In genomic region chr7:1647961-1648631, GRCh38 we compare ENCODE assay signal across 15 cellular contexts. TPM values are rescaled to one million over a fixed set of nuclear protein-coding genes. Genes with fewer than 3 reads are reported as not detected.
DNase-seq lines count a peak whose midpoint lies in the region; ATAC-seq and TF ChIP-seq lines count a peak whose summit lies in the region.
"Had no signal": no experiment of that assay in that cellular context is flagged by ENCODE, and none has a peak within 500 bp of the region (broad histone marks: within the 10 kb centered on the region; RNA-seq: fewer than 3 reads in every experiment).

No MANE protein-coding gene starts in this region.

- H2AFZ ChIP-seq in neuronal stem cell (ENCODE audit: low read length) = peak overlapping the region; percentile 71

- H3K4me2 ChIP-seq in BLaER1 treated with 17β-estradiol and CSF1 and Interleukin-3, amounts not matched to agents 10 nM and 100 nM = peak overlapping the region; percentile 82 to 99 (median 87)
- no peak overlapping the region for H3K4me2 ChIP-seq in neuronal stem cell (ENCODE audit: insufficient read depth, low read length, poor library complexity, severe bottlenecking)

- peak overlapping the region; percentile 85 for H3K18ac ChIP-seq in neuronal stem cell (ENCODE audit: low read length)

- no peak overlapping the region for H2BK120ac ChIP-seq in neuronal stem cell (ENCODE audit: low read depth, low read length)

- H3K27me3 ChIP-seq in BLaER1 treated with 17β-estradiol and CSF1 and Interleukin-3, amounts not matched to agents 10 nM and 100 nM = peaks cover 0 to 53% (median 0%) of the 10 kb centered on the region in 11 experiments; a peak in 7 of 22 replicates
- H3K27me3 ChIP-seq in neuronal stem cell (ENCODE audit: control insufficient read depth in 3 of 3, insufficient read depth in 3 of 3, low read depth in 1 of 3, low read length in 3 of 3) = peaks cover 0 to 16% (median 0%) of the 10 kb centered on the region in 3 experiments
- peaks cover 32% of the 10 kb centered on the region for H3K27me3 ChIP-seq in transverse colon
- H3K27me3 ChIP-seq: thyroid gland had no signal

- in situ Hi-C loops in transverse colon (cut with MboI; ENCODE audit: low pct_ligation_motif_present in 1 of 4, low pct_unique_long_range_greater_than_20kb in 1 of 4, low sequenced_read_pairs in 3 of 4) = no loop called here

- H3K4me3 Mint-ChIP-seq in progenitor cell of endocrine pancreas (ENCODE audit: low read depth) = no peak overlapping the region
- H3K4me3 Mint-ChIP-seq: activated B cell treated with CpG ODN at 0.5 μM for 24 hours; central memory CD8-positive, alpha-beta T cell; IgD-negative memory B cell had no signal

- peaks cover 0 to 55% (median 0%) of the 10 kb centered on the region in 11 experiments; a peak in 5 of 22 replicates for H4K20me1 ChIP-seq in BLaER1 treated with 17β-estradiol and CSF1 and Interleukin-3, amounts not matched to agents 10 nM and 100 nM

- H4K91ac ChIP-seq in neuronal stem cell (ENCODE audit: low read depth, low read length, poor library complexity) = no peak overlapping the region

- peak overlapping the region; percentile 78 for H2BK12ac ChIP-seq in neuronal stem cell (ENCODE audit: low read length)

- peak overlapping the region; percentile 81 for H3K23ac ChIP-seq in neuronal stem cell (ENCODE audit: low read depth, low read length, poor library complexity)

- no peaks in the 10 kb centered on the region for H3K4me1 Mint-ChIP-seq in progenitor cell of endocrine pancreas (ENCODE audit: low read depth)
- H3K4me1 Mint-ChIP-seq: activated B cell treated with CpG ODN at 0.5 μM for 24 hours; central memory CD8-positive, alpha-beta T cell had no signal

- no peaks in the 10 kb centered on the region for H3K36me3 Mint-ChIP-seq in progenitor cell of endocrine pancreas (ENCODE audit: insufficient read depth)
- H3K36me3 Mint-ChIP-seq: IgD-negative memory B cell had no signal

- H3K9ac ChIP-seq in BLaER1 treated with 17β-estradiol and CSF1 and Interleukin-3, amounts not matched to agents 10 nM and 100 nM = peak overlapping the region in 8 of 11 experiments; percentile 17 to 74 (median 54); a peak in 13 of 22 replicates
- H3K9ac ChIP-seq in neuronal stem cell (ENCODE audit: low read depth, low read length, poor library complexity) = peak overlapping the region; percentile 63

- no peak overlapping the region for H3K27ac Mint-ChIP-seq in progenitor cell of endocrine pancreas
- H3K27ac Mint-ChIP-seq: activated B cell treated with CpG ODN at 0.5 μM for 24 hours, IgD-negative memory B cell had no signal

- H3K4me1 ChIP-seq in BLaER1 treated with 17β-estradiol and CSF1 and Interleukin-3, amounts not matched to agents 10 nM and 100 nM = peaks cover 34 to 92% (median 86%) of the 10 kb centered on the region in 10 experiments
- H3K4me1 ChIP-seq in neuronal stem cell (ENCODE audit: control insufficient read depth in 2 of 2, insufficient read depth in 1 of 2, low read depth in 1 of 2, low read length in 2 of 2) = peaks cover 9 to 24% of the 10 kb centered on the region in 2 donors
- no peaks in the 10 kb centered on the region for H3K4me1 ChIP-seq in transverse colon
- H3K4me1 ChIP-seq: thyroid gland had no signal

- intact Hi-C loops in Right ventricle myocardium inferior (cut with DNase I) (loop anchor here (5.0 kb wide), 1 partner anchor 71 kb away; no protein-coding TSS in a partner anchor), transverse colon (cut with DNase I; ENCODE audit: low total_unique reads) (no loop called here)

- TF ChIP-seq EP300 in transverse colon (IDR thresholded peaks at IDR 0.05; ENCODE audit: low read depth) = no peak

- H3K9me3 ChIP-seq in BLaER1 treated with 17β-estradiol and CSF1 and Interleukin-3, amounts not matched to agents 10 nM and 100 nM (replicated peaks in 1 of 11) = no peaks in the 10 kb centered on the region
- H3K9me3 ChIP-seq in neuronal stem cell (replicated peaks in 1 of 2; ENCODE audit: control insufficient read depth in 2 of 2, insufficient read depth in 1 of 2, low read depth in 1 of 2, low read length in 2 of 2) (no peaks in the 10 kb centered on the region), transverse colon (no peaks in the 10 kb centered on the region)
- H3K9me3 ChIP-seq: thyroid gland had no signal

- peak overlapping the region; percentile 63 for H3K14ac ChIP-seq in neuronal stem cell (ENCODE audit: low read length)

- no peaks in the 10 kb centered on the region for H3K9me3 Mint-ChIP-seq in progenitor cell of endocrine pancreas (ENCODE audit: low read depth)
- H3K9me3 Mint-ChIP-seq: activated B cell treated with CpG ODN at 0.5 μM for 24 hours; central memory CD8-positive, alpha-beta T cell; IgD-negative memory B cell had no signal

- WGBS in neuronal stem cell (ENCODE audit: extremely low coverage in 2 of 2, insufficient read length in 2 of 2, insufficient replicate concordance in 1 of 2), 2 donors = no CpG with 5 or more reads among the region's 31 CpGs
- WGBS in transverse colon (ENCODE audit: low coverage in 1 of 2), 2 donors = 56% methylated on average over 31 of the region's 31 CpGs; no CpG with 5 or more reads in 1 of the 2 donors

- peak overlapping the region; percentile 91 for H2AK5ac ChIP-seq in neuronal stem cell (ENCODE audit: low read depth, low read length)

- H3K4me3 ChIP-seq in BLaER1 treated with 17β-estradiol and CSF1 and Interleukin-3, amounts not matched to agents 10 nM and 100 nM = peak overlapping the region in 6 of 10 experiments; percentile 14 to 58 (median 32); a peak in 8 of 20 replicates
- H3K4me3 ChIP-seq in neuronal stem cell (ENCODE audit: low read length in 2 of 2) (peak overlapping the region in 1 of 2 donors; percentile 18), transverse colon (no peak overlapping the region)
- H3K4me3 ChIP-seq: thyroid gland had no signal

- ATAC-seq in SK-N-SH treated with all-trans-retinoic acid at 6 μM for 48 hours (peak; percentile 45), Right ventricle myocardium inferior (peak; percentile 91), HG02973 (IDR thresholded peaks at IDR 0.05; ENCODE audit: unreplicated experiment) (no peak)

- no peak for TF ChIP-seq POLR2A in transverse colon (IDR thresholded peaks at IDR 0.05)

- H3K4ac ChIP-seq in neuronal stem cell (ENCODE audit: low read length) = peak overlapping the region; percentile 29

- no peak for TF ChIP-seq CTCF in transverse colon (IDR thresholded peaks at IDR 0.05)
- no peak for TF ChIP-seq CTCF in progenitor cell of endocrine pancreas (IDR thresholded peaks at IDR 0.05; ENCODE audit: unreplicated experiment)

- no peak overlapping the region for H4K8ac ChIP-seq in neuronal stem cell (ENCODE audit: low read depth, low read length)

- H3K27me3 Mint-ChIP-seq in progenitor cell of endocrine pancreas = peaks cover 13% of the 10 kb centered on the region

- H2BK15ac ChIP-seq in neuronal stem cell (ENCODE audit: low read length) = peak overlapping the region; percentile 67

- DNase-seq in Right ventricle myocardium inferior (ENCODE audit: missing footprints) (peak; percentile 87), neuronal stem cell (ENCODE audit: low spot score) (no peak), UCSD-AML1 (lab: John Stamatoyannopoulos, UW; ENCODE audit: unreplicated experiment) (no peak), transverse colon (no peak), progenitor cell of endocrine pancreas (ENCODE audit: low spot score, unreplicated experiment) (no peak)
- DNase-seq: activated B cell treated with CpG ODN at 0.5 μM for 24 hours, NCI-H187 treated with DMSO at 0.1 percent for 48 hours, thyroid gland had no signal

- no peaks in the 10 kb centered on the region for H3K36me3 ChIP-seq in BLaER1 treated with 17β-estradiol and CSF1 and Interleukin-3, amounts not matched to agents 10 nM and 100 nM
- H3K36me3 ChIP-seq in neuronal stem cell (replicated peaks in 1 of 2; ENCODE audit: control insufficient read depth in 2 of 2, insufficient read depth in 2 of 2, low read length in 2 of 2) (no peaks in the 10 kb centered on the region), transverse colon (no peaks in the 10 kb centered on the region)
- H3K36me3 ChIP-seq: thyroid gland had no signal

- H2BK5ac ChIP-seq in neuronal stem cell (ENCODE audit: low read length) = peak overlapping the region; percentile 68

- no peaks in the 10 kb centered on the region for H3K79me1 ChIP-seq in neuronal stem cell (ENCODE audit: low read depth, low read length)

- peak overlapping the region in 6 of 11 experiments; percentile 11 to 79 (median 63); a peak in 11 of 22 replicates for H3K27ac ChIP-seq in BLaER1 treated with 17β-estradiol and CSF1 and Interleukin-3, amounts not matched to agents 10 nM and 100 nM
- H3K27ac ChIP-seq in neuronal stem cell (replicated peaks; ENCODE audit: low read length) (no peak overlapping the region), transverse colon (no peak overlapping the region)
- H3K27ac ChIP-seq: C4-2B, RWPE1, thyroid gland had no signal

TF ChIP-seq in SK-N-SH treated with all-trans-retinoic acid at 6 μM for 48 hours, 23 proteins besides CTCF, POLR2A, EP300 and RAD21 (continues in another document):
- peak; percentile 79; the same call in 1 of the 2 replicates for TF ChIP-seq TSHZ2 (CRISPR knock-in tag; IDR thresholded peaks at IDR 0.05)

RNA-seq across cellular contexts. Expression of gene ELFN1, which starts 22.0 kb away (rescaled TPM):
- total RNA-seq in Right ventricle myocardium inferior (10.7 TPM), transverse colon (under 1 TPM in 3 of 4 donors, not detected in 1; 0.14 to 0.60 (median 0.32) TPM), progenitor cell of endocrine pancreas (12.3 and 12.9 TPM in 2 replicates)
- 15.6 TPM for polyA plus RNA-seq in neuronal stem cell (2013, experiment 1 of 2)
- 16.3 TPM for polyA plus RNA-seq in neuronal stem cell (2013, experiment 2 of 2)
- total RNA-seq: activated B cell treated with CpG ODN at 0.5 μM for 24 hours had no signal

Comparison
In these comparisons a context has a peak if more than half of its experiments do, and no peak if none do; other contexts are left out.
1. H3K27ac ChIP-seq: peak in BLaER1 treated with 17β-estradiol and CSF1 and Interleukin-3, amounts not matched to agents 10 nM and 100 nM (6 of 11); none in neuronal stem cell (single experiment) and transverse colon (0 of 4).
2. H3K4me3 ChIP-seq: peak in BLaER1 treated with 17β-estradiol and CSF1 and Interleukin-3, amounts not matched to agents 10 nM and 100 nM (6 of 10); none in transverse colon (0 of 4).